In the genomic region with DNA sequence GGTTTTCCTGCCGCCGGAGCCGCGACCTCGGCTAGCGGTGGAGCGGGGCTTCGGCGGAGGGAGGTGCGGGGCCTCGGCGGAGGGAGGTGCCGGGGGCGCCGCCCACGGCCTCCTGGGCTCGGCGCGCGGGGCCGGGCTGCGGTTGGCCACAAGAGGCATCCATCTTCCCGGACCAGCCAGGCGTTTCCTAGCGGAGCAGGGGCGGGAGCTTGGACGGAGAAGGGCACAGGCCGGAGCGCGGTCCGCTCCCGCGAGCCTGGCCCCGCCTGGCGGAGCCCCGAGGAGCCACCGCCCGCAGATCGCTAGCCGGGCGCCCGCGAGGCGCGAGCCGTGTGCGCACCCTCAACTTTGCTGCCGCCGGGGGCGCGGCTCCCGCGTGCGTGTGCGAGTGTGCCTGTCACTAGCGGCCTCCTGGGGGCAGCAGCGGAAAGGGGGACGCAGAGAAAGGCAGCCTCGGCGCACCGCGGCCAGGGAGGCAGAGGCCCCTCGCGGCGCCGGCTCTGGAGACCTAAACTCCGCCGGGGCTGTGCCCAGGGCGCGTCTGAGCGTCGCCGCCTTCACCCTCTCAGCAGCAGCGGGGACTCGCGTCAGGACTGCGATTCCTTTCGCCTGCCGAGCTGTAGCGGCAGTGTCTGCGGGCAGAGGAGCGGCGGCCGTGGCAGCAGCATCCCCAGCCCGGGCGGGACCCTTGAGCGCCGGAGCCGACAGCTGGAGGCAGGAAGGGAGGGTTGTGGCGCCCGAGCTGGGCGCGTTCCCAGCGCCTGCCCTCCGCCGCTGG, we compare ENCODE assay signal across 1 cellular context.
A peak's percentile ranks its signal among the peaks of the same experiment; 100 is the strongest.
TF ChIP-seq lines count a peak whose summit lies in the region.

No MANE protein-coding gene starts in this region.

TF ChIP-seq in GM12878, 131 proteins besides CTCF, POLR2A, EP300 and RAD21 (continued from another document and continues in another):
- TF ChIP-seq, protein P1, sequence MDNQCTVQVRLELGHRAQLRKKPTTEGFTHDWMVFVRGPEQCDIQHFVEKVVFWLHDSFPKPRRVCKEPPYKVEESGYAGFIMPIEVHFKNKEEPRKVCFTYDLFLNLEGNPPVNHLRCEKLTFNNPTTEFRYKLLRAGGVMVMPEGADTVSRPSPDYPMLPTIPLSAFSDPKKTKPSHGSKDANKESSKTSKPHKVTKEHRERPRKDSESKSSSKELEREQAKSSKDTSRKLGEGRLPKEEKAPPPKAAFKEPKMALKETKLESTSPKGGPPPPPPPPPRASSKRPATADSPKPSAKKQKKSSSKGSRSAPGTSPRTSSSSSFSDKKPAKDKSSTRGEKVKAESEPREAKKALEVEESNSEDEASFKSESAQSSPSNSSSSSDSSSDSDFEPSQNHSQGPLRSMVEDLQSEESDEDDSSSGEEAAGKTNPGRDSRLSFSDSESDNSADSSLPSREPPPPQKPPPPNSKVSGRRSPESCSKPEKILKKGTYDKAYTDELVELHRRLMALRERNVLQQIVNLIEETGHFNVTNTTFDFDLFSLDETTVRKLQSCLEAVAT (IDR thresholded peaks at IDR 0.05) = no peak
- TF ChIP-seq EGR1 (IDR thresholded peaks at IDR 0.05; ENCODE audit: borderline replicate concordance in 1 of 2, low read depth in 2 of 2, low read length in 2 of 2) = peak in 1 of 2 experiments; percentile 59; a peak in 1 of 3 replicates
- peak; percentile 41; the same call in 1 of the 2 replicates for TF ChIP-seq CREB1 (IDR thresholded peaks at IDR 0.05; ENCODE audit: low read depth)
- 0 out of 2 replicates have a peak, but pooled peaks have one; percentile 51 for TF ChIP-seq ZSCAN29 (IDR thresholded peaks at IDR 0.05)
- no peak for TF ChIP-seq GABPA (IDR thresholded peaks at IDR 0.05; ENCODE audit: low read depth)
- TF ChIP-seq CHD1 (IDR thresholded peaks at IDR 0.05; ENCODE audit: low read depth, low read length) = no peak
- no peak for TF ChIP-seq KAT2A (conservative IDR thresholded peaks at IDR 0.05; ENCODE audit: control insufficient read depth, low read depth, low read length)
- TF ChIP-seq RB1 (IDR thresholded peaks at IDR 0.05; ENCODE audit: borderline replicate concordance) = peak; percentile 87; the same call in 1 of the 2 replicates
- no peak for TF ChIP-seq CEBPB (IDR thresholded peaks at IDR 0.05; ENCODE audit: borderline replicate concordance in 1 of 2, low read depth in 2 of 2, low read length in 2 of 2)
- TF ChIP-seq EZH2 (IDR thresholded peaks at IDR 0.05; ENCODE audit: borderline replicate concordance, control insufficient read depth, low read depth, low read length) = no peak
- no peak for TF ChIP-seq MXI1 (IDR thresholded peaks at IDR 0.05; ENCODE audit: low read depth, low read length)
- no peak for TF ChIP-seq SIN3A (IDR thresholded peaks at IDR 0.05; ENCODE audit: low read depth, low read length)
- TF ChIP-seq, protein P2, sequence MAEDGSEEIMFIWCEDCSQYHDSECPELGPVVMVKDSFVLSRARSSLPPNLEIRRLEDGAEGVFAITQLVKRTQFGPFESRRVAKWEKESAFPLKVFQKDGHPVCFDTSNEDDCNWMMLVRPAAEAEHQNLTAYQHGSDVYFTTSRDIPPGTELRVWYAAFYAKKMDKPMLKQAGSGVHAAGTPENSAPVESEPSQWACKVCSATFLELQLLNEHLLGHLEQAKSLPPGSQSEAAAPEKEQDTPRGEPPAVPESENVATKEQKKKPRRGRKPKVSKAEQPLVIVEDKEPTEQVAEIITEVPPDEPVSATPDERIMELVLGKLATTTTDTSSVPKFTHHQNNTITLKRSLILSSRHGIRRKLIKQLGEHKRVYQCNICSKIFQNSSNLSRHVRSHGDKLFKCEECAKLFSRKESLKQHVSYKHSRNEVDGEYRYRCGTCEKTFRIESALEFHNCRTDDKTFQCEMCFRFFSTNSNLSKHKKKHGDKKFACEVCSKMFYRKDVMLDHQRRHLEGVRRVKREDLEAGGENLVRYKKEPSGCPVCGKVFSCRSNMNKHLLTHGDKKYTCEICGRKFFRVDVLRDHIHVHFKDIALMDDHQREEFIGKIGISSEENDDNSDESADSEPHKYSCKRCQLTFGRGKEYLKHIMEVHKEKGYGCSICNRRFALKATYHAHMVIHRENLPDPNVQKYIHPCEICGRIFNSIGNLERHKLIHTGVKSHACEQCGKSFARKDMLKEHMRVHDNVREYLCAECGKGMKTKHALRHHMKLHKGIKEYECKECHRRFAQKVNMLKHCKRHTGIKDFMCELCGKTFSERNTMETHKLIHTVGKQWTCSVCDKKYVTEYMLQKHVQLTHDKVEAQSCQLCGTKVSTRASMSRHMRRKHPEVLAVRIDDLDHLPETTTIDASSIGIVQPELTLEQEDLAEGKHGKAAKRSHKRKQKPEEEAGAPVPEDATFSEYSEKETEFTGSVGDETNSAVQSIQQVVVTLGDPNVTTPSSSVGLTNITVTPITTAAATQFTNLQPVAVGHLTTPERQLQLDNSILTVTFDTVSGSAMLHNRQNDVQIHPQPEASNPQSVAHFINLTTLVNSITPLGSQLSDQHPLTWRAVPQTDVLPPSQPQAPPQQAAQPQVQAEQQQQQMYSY (CRISPR knock-in tag; IDR thresholded peaks at IDR 0.05) = no peak
- TF ChIP-seq, protein P3, sequence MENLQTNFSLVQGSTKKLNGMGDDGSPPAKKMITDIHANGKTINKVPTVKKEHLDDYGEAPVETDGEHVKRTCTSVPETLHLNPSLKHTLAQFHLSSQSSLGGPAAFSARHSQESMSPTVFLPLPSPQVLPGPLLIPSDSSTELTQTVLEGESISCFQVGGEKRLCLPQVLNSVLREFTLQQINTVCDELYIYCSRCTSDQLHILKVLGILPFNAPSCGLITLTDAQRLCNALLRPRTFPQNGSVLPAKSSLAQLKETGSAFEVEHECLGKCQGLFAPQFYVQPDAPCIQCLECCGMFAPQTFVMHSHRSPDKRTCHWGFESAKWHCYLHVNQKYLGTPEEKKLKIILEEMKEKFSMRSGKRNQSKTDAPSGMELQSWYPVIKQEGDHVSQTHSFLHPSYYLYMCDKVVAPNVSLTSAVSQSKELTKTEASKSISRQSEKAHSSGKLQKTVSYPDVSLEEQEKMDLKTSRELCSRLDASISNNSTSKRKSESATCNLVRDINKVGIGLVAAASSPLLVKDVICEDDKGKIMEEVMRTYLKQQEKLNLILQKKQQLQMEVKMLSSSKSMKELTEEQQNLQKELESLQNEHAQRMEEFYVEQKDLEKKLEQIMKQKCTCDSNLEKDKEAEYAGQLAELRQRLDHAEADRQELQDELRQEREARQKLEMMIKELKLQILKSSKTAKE (IDR thresholded peaks at IDR 0.05; ENCODE audit: low read depth, poor library complexity, severe bottlenecking) = no peak
- TF ChIP-seq POU2F2 (IDR thresholded peaks at IDR 0.05; ENCODE audit: borderline replicate concordance, low read depth, low read length) = peak; percentile 69; the same call in 1 of the 3 replicates
- TF ChIP-seq, protein P4, sequence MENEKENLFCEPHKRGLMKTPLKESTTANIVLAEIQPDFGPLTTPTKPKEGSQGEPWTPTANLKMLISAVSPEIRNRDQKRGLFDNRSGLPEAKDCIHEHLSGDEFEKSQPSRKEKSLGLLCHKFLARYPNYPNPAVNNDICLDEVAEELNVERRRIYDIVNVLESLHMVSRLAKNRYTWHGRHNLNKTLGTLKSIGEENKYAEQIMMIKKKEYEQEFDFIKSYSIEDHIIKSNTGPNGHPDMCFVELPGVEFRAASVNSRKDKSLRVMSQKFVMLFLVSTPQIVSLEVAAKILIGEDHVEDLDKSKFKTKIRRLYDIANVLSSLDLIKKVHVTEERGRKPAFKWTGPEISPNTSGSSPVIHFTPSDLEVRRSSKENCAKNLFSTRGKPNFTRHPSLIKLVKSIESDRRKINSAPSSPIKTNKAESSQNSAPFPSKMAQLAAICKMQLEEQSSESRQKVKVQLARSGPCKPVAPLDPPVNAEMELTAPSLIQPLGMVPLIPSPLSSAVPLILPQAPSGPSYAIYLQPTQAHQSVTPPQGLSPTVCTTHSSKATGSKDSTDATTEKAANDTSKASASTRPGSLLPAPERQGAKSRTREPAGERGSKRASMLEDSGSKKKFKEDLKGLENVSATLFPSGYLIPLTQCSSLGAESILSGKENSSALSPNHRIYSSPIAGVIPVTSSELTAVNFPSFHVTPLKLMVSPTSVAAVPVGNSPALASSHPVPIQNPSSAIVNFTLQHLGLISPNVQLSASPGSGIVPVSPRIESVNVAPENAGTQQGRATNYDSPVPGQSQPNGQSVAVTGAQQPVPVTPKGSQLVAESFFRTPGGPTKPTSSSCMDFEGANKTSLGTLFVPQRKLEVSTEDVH (IDR thresholded peaks at IDR 0.05; ENCODE audit: low read depth, partially characterized antibody) = no peak
- no peak for TF ChIP-seq ZNF274 (IDR thresholded peaks at IDR 0.05; ENCODE audit: insufficient read depth, insufficient read length)
- TF ChIP-seq NR2C1 (IDR thresholded peaks at IDR 0.05) = no peak
- peak; percentile 72 to 89; a peak in 3 of 4 replicates for TF ChIP-seq BHLHE40 (IDR thresholded peaks at IDR 0.05; ENCODE audit: borderline replicate concordance in 1 of 2, low read depth in 2 of 2, low read length in 1 of 2)
- TF ChIP-seq, protein P5, sequence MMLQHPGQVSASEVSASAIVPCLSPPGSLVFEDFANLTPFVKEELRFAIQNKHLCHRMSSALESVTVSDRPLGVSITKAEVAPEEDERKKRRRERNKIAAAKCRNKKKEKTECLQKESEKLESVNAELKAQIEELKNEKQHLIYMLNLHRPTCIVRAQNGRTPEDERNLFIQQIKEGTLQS (IDR thresholded peaks at IDR 0.05; ENCODE audit: borderline replicate concordance, extremely low read depth, low read depth, low read length) = no peak
- peak; percentile 78; the same call in 1 of the 2 replicates for TF ChIP-seq ZNF207 (IDR thresholded peaks at IDR 0.05; ENCODE audit: borderline replicate concordance)
- no peak for TF ChIP-seq EED (IDR thresholded peaks at IDR 0.05; ENCODE audit: low read depth)
- TF ChIP-seq SMAD1 (IDR thresholded peaks at IDR 0.05; ENCODE audit: low read depth, partially characterized antibody) = no peak
- TF ChIP-seq CREM (IDR thresholded peaks at IDR 0.05; ENCODE audit: low read depth) = peak; percentile 63
- TF ChIP-seq TARDBP (IDR thresholded peaks at IDR 0.05; ENCODE audit: borderline replicate concordance) = peak; percentile 64; the same call in 1 of the 2 replicates
- TF ChIP-seq, protein P6, sequence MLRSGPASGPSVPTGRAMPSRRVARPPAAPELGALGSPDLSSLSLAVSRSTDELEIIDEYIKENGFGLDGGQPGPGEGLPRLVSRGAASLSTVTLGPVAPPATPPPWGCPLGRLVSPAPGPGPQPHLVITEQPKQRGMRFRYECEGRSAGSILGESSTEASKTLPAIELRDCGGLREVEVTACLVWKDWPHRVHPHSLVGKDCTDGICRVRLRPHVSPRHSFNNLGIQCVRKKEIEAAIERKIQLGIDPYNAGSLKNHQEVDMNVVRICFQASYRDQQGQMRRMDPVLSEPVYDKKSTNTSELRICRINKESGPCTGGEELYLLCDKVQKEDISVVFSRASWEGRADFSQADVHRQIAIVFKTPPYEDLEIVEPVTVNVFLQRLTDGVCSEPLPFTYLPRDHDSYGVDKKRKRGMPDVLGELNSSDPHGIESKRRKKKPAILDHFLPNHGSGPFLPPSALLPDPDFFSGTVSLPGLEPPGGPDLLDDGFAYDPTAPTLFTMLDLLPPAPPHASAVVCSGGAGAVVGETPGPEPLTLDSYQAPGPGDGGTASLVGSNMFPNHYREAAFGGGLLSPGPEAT (IDR thresholded peaks at IDR 0.05; ENCODE audit: low read depth) = no peak
- no peak for TF ChIP-seq RBBP5 (conservative IDR thresholded peaks at IDR 0.05)
- TF ChIP-seq, protein P7, sequence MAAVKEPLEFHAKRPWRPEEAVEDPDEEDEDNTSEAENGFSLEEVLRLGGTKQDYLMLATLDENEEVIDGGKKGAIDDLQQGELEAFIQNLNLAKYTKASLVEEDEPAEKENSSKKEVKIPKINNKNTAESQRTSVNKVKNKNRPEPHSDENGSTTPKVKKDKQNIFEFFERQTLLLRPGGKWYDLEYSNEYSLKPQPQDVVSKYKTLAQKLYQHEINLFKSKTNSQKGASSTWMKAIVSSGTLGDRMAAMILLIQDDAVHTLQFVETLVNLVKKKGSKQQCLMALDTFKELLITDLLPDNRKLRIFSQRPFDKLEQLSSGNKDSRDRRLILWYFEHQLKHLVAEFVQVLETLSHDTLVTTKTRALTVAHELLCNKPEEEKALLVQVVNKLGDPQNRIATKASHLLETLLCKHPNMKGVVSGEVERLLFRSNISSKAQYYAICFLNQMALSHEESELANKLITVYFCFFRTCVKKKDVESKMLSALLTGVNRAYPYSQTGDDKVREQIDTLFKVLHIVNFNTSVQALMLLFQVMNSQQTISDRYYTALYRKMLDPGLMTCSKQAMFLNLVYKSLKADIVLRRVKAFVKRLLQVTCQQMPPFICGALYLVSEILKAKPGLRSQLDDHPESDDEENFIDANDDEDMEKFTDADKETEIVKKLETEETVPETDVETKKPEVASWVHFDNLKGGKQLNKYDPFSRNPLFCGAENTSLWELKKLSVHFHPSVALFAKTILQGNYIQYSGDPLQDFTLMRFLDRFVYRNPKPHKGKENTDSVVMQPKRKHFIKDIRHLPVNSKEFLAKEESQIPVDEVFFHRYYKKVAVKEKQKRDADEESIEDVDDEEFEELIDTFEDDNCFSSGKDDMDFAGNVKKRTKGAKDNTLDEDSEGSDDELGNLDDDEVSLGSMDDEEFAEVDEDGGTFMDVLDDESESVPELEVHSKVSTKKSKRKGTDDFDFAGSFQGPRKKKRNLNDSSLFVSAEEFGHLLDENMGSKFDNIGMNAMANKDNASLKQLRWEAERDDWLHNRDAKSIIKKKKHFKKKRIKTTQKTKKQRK (IDR thresholded peaks at IDR 0.05; ENCODE audit: low read depth, low read length) = no peak
- no peak for TF ChIP-seq NFXL1 (IDR thresholded peaks at IDR 0.05; ENCODE audit: borderline replicate concordance)
- peak; percentile 85 for TF ChIP-seq SMC3 (IDR thresholded peaks at IDR 0.05; ENCODE audit: borderline replicate concordance, low read length)
